ENCODE assay signal across 13 cellular contexts in genomic region chr13:99063952-99064351, GRCh38.
A peak's percentile ranks its signal among the peaks of the same experiment; 100 is the strongest.
DNase-seq lines count a peak whose midpoint lies in the region; ATAC-seq and TF ChIP-seq lines count a peak whose summit lies in the region.
"Had no signal": no experiment of that assay in that cellular context is flagged by ENCODE, and none has a peak within 500 bp of the region (broad histone marks: within the 10 kb centered on the region; RNA-seq: fewer than 3 reads in every experiment).

No MANE protein-coding gene starts in this region.

- peak overlapping the region; percentile 59 for H3K27ac Mint-ChIP-seq in CD4-positive, alpha-beta T cell

- H3K4me3 Mint-ChIP-seq in CD4-positive, alpha-beta T cell: peak overlapping the region; percentile 59

- peaks cover 96% of the 10 kb centered on the region for H3K4me1 Mint-ChIP-seq in CD4-positive, alpha-beta T cell (ENCODE audit: low read depth)

- H3K4me3 ChIP-seq in esophagus squamous epithelium: no peak overlapping the region
- H3K4me3 ChIP-seq in lower leg skin (ENCODE audit: low read depth, poor library complexity, severe bottlenecking): no peak overlapping the region
- H3K4me3 ChIP-seq: BLaER1 had no signal

- H3K4me1 ChIP-seq in esophagus squamous epithelium: peaks cover 16 to 93% (median 73%) of the 10 kb centered on the region in 3 donors

- peaks cover 21% of the 10 kb centered on the region for H3K36me3 Mint-ChIP-seq in CD4-positive, alpha-beta T cell (ENCODE audit: low read depth)

- TF ChIP-seq POLR2A in esophagus squamous epithelium (IDR thresholded peaks at IDR 0.05) (no peak), lower leg skin (IDR thresholded peaks at IDR 0.05) (no peak)

- no peaks in the 10 kb centered on the region for H3K9me3 Mint-ChIP-seq in CD4-positive, alpha-beta T cell

- no peaks in the 10 kb centered on the region for H3K36me3 ChIP-seq in esophagus squamous epithelium
- H3K36me3 ChIP-seq: BLaER1 had no signal

- DNase-seq in CD4-positive, alpha-beta T cell: no peak
- DNase-seq in LHCN-M2 (ENCODE audit: low read depth) (peak; percentile 55), esophagus squamous epithelium (lab: John Stamatoyannopoulos, UW) (no peak), lower leg skin (ENCODE audit: low spot score in 2 of 2) (no peak), NCI-H2107 (lab: John Stamatoyannopoulos, UW) (no peak), germinal center (ENCODE audit: low spot score) (no peak)
- DNase-seq: activated CD4-positive, alpha-beta T cell treated with anti-CD3 and anti-CD28 coated beads for 1 hour; GOT3; RPMI8226 had no signal

- CTCF ChIA-PET in CD4-positive, alpha-beta T cell (lab: Charles Lee): interaction anchor here (0.5 to 1.4 kb wide), 2 partner anchors 21 to 582 kb away, joined by 3 to 6 read pairs; no protein-coding TSS in a partner anchor

- no peaks in the 10 kb centered on the region for H3K27me3 Mint-ChIP-seq in CD4-positive, alpha-beta T cell

- WGBS in esophagus squamous epithelium, 2 donors: 80 to 100% methylated on average over 1 of the region's 1 CpG
- 92 to 100% methylated on average over 1 of the region's 1 CpG for WGBS in lower leg skin, 2 donors

- no peaks in the 10 kb centered on the region for H3K27me3 ChIP-seq in CD4-positive, alpha-beta T cell (ENCODE audit: control insufficient read depth, insufficient read depth, low read length)
- no peaks in the 10 kb centered on the region for H3K27me3 ChIP-seq in esophagus squamous epithelium
- H3K27me3 ChIP-seq: BLaER1 had no signal

- POLR2A ChIA-PET in CD4-positive, alpha-beta T cell (lab: Charles Lee): interaction anchor here (0.8 to 1.8 kb wide), 3 partner anchors 10 to 18 kb away, joined by 3 to 9 read pairs (median 4); no protein-coding TSS in a partner anchor

- intact Hi-C loops in CD4-positive, alpha-beta T cell (cut with DNase I, micrococcal nuclease): no loop called here
- intact Hi-C loops in esophagus squamous epithelium (cut with DNase I) (no loop called here), lower leg skin (cut with DNase I; ENCODE audit: low total_unique reads) (no loop called here)

- no peaks in the 10 kb centered on the region for H3K9me3 ChIP-seq in CD4-positive, alpha-beta T cell (ENCODE audit: control insufficient read depth, low read length)
- no peaks in the 10 kb centered on the region for H3K9me3 ChIP-seq in esophagus squamous epithelium
- H3K9me3 ChIP-seq: BLaER1 had no signal

- no peak for TF ChIP-seq CTCF in CD4-positive, alpha-beta T cell (IDR thresholded peaks at IDR 0.05)
- TF ChIP-seq CTCF in esophagus squamous epithelium (IDR thresholded peaks at IDR 0.05) (no peak), lower leg skin (IDR thresholded peaks at IDR 0.05) (no peak)

- H3K27ac ChIP-seq in CD4-positive, alpha-beta T cell (ENCODE audit: low read depth, low read length): no peak overlapping the region
- peak overlapping the region in 3 of 4 donors; percentile 12 to 83 (median 78) for H3K27ac ChIP-seq in esophagus squamous epithelium
- H3K27ac ChIP-seq: BLaER1 had no signal

- ATAC-seq in CD4-positive, alpha-beta T cell (ENCODE audit: poor library complexity): no peak
- peak; percentile 68 for ATAC-seq in GM21360 (IDR thresholded peaks at IDR 0.05; ENCODE audit: unreplicated experiment)
- no peak for ATAC-seq in HG02642 (IDR thresholded peaks at IDR 0.05; ENCODE audit: poor library complexity, unreplicated experiment)
- ATAC-seq: left lobe of liver had no signal
